ENCODE assay signal across 8 cellular contexts in genomic region chr16:24036614-24037013, GRCh38.
DNase-seq lines count a peak whose midpoint lies in the region; ATAC-seq and TF ChIP-seq lines count a peak whose summit lies in the region.

No MANE protein-coding gene starts in this region.

- H3K4me1 ChIP-seq in transverse colon: peaks cover 0 to 14% (median 0%) of the 10 kb centered on the region in 4 donors

- no peak overlapping the region for H3K27ac ChIP-seq in transverse colon

- no peak for TF ChIP-seq POLR2A in transverse colon (IDR thresholded peaks at IDR 0.05)

- POLR2A ChIA-PET in activated B cell treated with CpG ODN at 0.5 μM for 24 hours (lab: Charles Lee): interaction anchor here (0.6 to 2.4 kb wide), 4 partner anchors 167 to 233 kb away, joined by 3 to 15 read pairs (median 3); no protein-coding TSS in a partner anchor

- H3K9me3 ChIP-seq in transverse colon: no peaks in the 10 kb centered on the region

- TF ChIP-seq CTCF in activated B cell treated with CpG ODN at 0.5 μM for 24 hours (IDR thresholded peaks at IDR 0.05) (no peak), transverse colon (IDR thresholded peaks at IDR 0.05) (peak; percentile 62 to 86 (median 70))

- H3K4me3 ChIP-seq in transverse colon: no peak overlapping the region

- peak overlapping the region; percentile 70 for H3K27ac Mint-ChIP-seq in activated B cell treated with CpG ODN at 0.5 μM for 24 hours

- H3K4me1 Mint-ChIP-seq in activated B cell treated with CpG ODN at 0.5 μM for 24 hours: peaks cover 48% of the 10 kb centered on the region

- no peaks in the 10 kb centered on the region for H3K27me3 Mint-ChIP-seq in activated B cell treated with CpG ODN at 0.5 μM for 24 hours

- no peak for TF ChIP-seq EP300 in transverse colon (IDR thresholded peaks at IDR 0.05; ENCODE audit: low read depth)

- 14 to 42% methylated on average over 3 to 8 of the region's 8 CpGs for WGBS in transverse colon (ENCODE audit: low coverage in 1 of 2), 2 donors

- ATAC-seq in activated B cell treated with CpG ODN at 0.5 μM for 24 hours (ENCODE audit: low read depth) (peak; percentile 55), HG03469 (IDR thresholded peaks at IDR 0.05; ENCODE audit: unreplicated experiment) (no peak)

- peaks cover 5% of the 10 kb centered on the region for H3K9me3 Mint-ChIP-seq in activated B cell treated with CpG ODN at 0.5 μM for 24 hours

- intact Hi-C loops in activated B cell treated with CpG ODN at 0.5 μM for 24 hours (cut with micrococcal nuclease): loop anchor here (1.0 kb wide), 7 partner anchors 22 to 358 kb away; partner anchors contain the start of gene PLK1
- intact Hi-C loops in transverse colon (cut with DNase I; ENCODE audit: low total_unique reads): loop anchor here (5.0 kb wide), 1 partner anchor 299 kb away; no protein-coding TSS in a partner anchor

- CTCF ChIA-PET in activated B cell treated with CpG ODN at 0.5 μM for 24 hours (lab: Charles Lee): interaction anchor here (0.6 to 10.1 kb wide), 21 partner anchors 9 to 468 kb away, joined by 3 to 206 read pairs (median 4); no protein-coding TSS in a partner anchor

- in situ Hi-C loops in transverse colon (cut with MboI; ENCODE audit: low pct_ligation_motif_present in 1 of 4, low pct_unique_long_range_greater_than_20kb in 1 of 4, low sequenced_read_pairs in 3 of 4): loop anchor here in 2 of 4 donors (10.0 to 25.0 kb wide), 2 partner anchors 99 to 302 kb away; no protein-coding TSS in a partner anchor

- H3K4me3 Mint-ChIP-seq in activated B cell treated with CpG ODN at 0.5 μM for 24 hours: peak overlapping the region; percentile 15

- DNase-seq in activated naive CD4-positive, alpha-beta T cell treated with Interleukin-2 at 50 U/mL for 16 hours: peak; percentile 18
- DNase-seq in activated naive CD4-positive, alpha-beta T cell treated with anti-CD3 and anti-CD28 coated beads, Interleukin-2, amount 50 U/mL, for 16 hours: no peak
- DNase-seq in NCI-H146 treated with DMSO at 0.1 percent for 48 hours (lab: John Stamatoyannopoulos, UW; ENCODE audit: unreplicated experiment): peak; percentile 4
- no peak for DNase-seq in activated B cell treated with CpG ODN at 0.5 μM for 24 hours
- DNase-seq in effector CD8-positive, alpha-beta T cell (lab: John Stamatoyannopoulos, UW): peak; percentile 15
- peak; percentile 50 for DNase-seq in midbrain (lab: John Stamatoyannopoulos, UW)
- peak; percentile 49 for DNase-seq in transverse colon

- H3K36me3 Mint-ChIP-seq in activated B cell treated with CpG ODN at 0.5 μM for 24 hours (ENCODE audit: low read depth): peaks cover 68% of the 10 kb centered on the region

- no peaks in the 10 kb centered on the region for H3K36me3 ChIP-seq in transverse colon

- H3K27me3 ChIP-seq in transverse colon: no peaks in the 10 kb centered on the region

Comparison
In these comparisons a context has a peak if more than half of its experiments do, and no peak if none do; other contexts are left out.
1. DNase-seq: peak in activated naive CD4-positive, alpha-beta T cell treated with Interleukin-2 at 50 U/mL for 16 hours (single experiment), NCI-H146 treated with DMSO at 0.1 percent for 48 hours (single experiment), effector CD8-positive, alpha-beta T cell (single experiment), midbrain (single experiment) and transverse colon (single experiment); none in activated naive CD4-positive, alpha-beta T cell treated with anti-CD3 and anti-CD28 coated beads, Interleukin-2, amount 50 U/mL, for 16 hours (single experiment) and activated B cell treated with CpG ODN at 0.5 μM for 24 hours (single experiment).